Comparison of ENCODE assay signal across 28 cellular contexts in genomic region chr1:60581455-60582220, GRCh38.
"Had no signal": no experiment of that assay in that cellular context is flagged by ENCODE, and none has a peak within 500 bp of the region (broad histone marks: within the 10 kb centered on the region; RNA-seq: fewer than 3 reads in every experiment).

No MANE protein-coding gene starts in this region.

- ATAC-seq: activated T-cell treated with anti-CD3 and anti-CD28 coated beads, Interleukin-2, amount 50 U/mL, for 72 hours; effector memory CD8-positive, alpha-beta T cell; foreskin keratinocyte; natural killer cell treated with Interleukin-12 subunit alpha and Interleukin-12 subunit beta and Interleukin-15 and Interleukin-18, amount 100 ng/mL, for 72 hours; right cardiac atrium; T-cell; upper lobe of right lung had no signal

- DNase-seq: activated CD4-positive, alpha-beta memory T cell treated with anti-CD3 and anti-CD28 coated beads, Interleukin-2, amount 10 ng/mL, durations not matched to agents 7 days and 5 days; activated CD4-positive, alpha-beta T cell treated with anti-CD3 and anti-CD28 coated beads, Interleukin-2, amount 10 ng/mL, durations not matched to agents 24 days and 14 days; activated effector memory CD4-positive, alpha-beta T cell treated with Interleukin-2 at 50 U/mL for 16 hours; activated naive CD4-positive, alpha-beta T cell treated with anti-CD3 and anti-CD28 coated beads for 36 hours; activated T-cell treated with anti-CD3 and anti-CD28 coated beads, Interleukin-2, amount 50 U/mL, for 72 hours; anterior cingulate cortex; caudate nucleus; dorsolateral prefrontal cortex; effector memory CD8-positive, alpha-beta T cell; foreskin keratinocyte; left ventricle myocardium inferior; midbrain; ovary; right cardiac atrium; stimulated activated CD4-positive, alpha-beta T cell treated with anti-CD3 and anti-CD28 coated beads, Interleukin-12 subunit alpha, Interleukin-12 subunit beta, amount 100 ng/mL, for 4 hours; stimulated activated CD4-positive, alpha-beta T cell treated with anti-CD3 and anti-CD28 coated beads, Interleukin-4, amount 100 ng/mL, for 4 hours; substantia nigra; T-cell; upper lobe of right lung had no signal

- H3K27me3 Mint-ChIP-seq: activated CD4-positive, alpha-beta memory T cell treated with anti-CD3 and anti-CD28 coated beads, Interleukin-2, amount 10 ng/mL, durations not matched to agents 7 days and 5 days; activated CD4-positive, alpha-beta T cell treated with anti-CD3 and anti-CD28 coated beads, Interleukin-2, amount 10 ng/mL, durations not matched to agents 24 days and 14 days; brain; effector memory CD8-positive, alpha-beta T cell; natural killer cell treated with Interleukin-12 subunit alpha and Interleukin-12 subunit beta and Interleukin-15 and Interleukin-18, amount 100 ng/mL, for 72 hours; stimulated activated naive CD8-positive, alpha-beta T cell treated with anti-CD3 and anti-CD28 coated beads, Interleukin-15, Interleukin-2, amounts not matched to agents 100 ng/mL and 50 ng/mL, for 24 hours; T-cell had no signal

- H3K4me1 Mint-ChIP-seq: activated CD4-positive, alpha-beta memory T cell treated with anti-CD3 and anti-CD28 coated beads, Interleukin-2, amount 10 ng/mL, durations not matched to agents 7 days and 5 days; activated CD4-positive, alpha-beta T cell treated with anti-CD3 and anti-CD28 coated beads, Interleukin-2, amount 10 ng/mL, durations not matched to agents 24 days and 14 days; T-cell had no signal

- H3K36me3 ChIP-seq: left ventricle myocardium inferior, neutrophil, ovary, prostate gland, thyroid gland, upper lobe of right lung had no signal

- H3K27ac Mint-ChIP-seq: activated CD4-positive, alpha-beta memory T cell treated with anti-CD3 and anti-CD28 coated beads, Interleukin-2, amount 10 ng/mL, durations not matched to agents 7 days and 5 days; activated CD4-positive, alpha-beta T cell treated with anti-CD3 and anti-CD28 coated beads, Interleukin-2, amount 10 ng/mL, durations not matched to agents 24 days and 14 days; activated naive CD4-positive, alpha-beta T cell treated with anti-CD3 and anti-CD28 coated beads for 36 hours; activated T-cell treated with anti-CD3 and anti-CD28 coated beads, Interleukin-2, amount 50 U/mL, for 72 hours; brain; effector memory CD8-positive, alpha-beta T cell; natural killer cell treated with Interleukin-12 subunit alpha and Interleukin-12 subunit beta and Interleukin-15 and Interleukin-18, amount 100 ng/mL, for 72 hours; stimulated activated naive CD8-positive, alpha-beta T cell treated with anti-CD3 and anti-CD28 coated beads, Interleukin-15, Interleukin-2, amounts not matched to agents 100 ng/mL and 50 ng/mL, for 24 hours; T-cell; T-helper 2 cell treated with Interferon-gamma antibody and Interleukin-4, amounts not matched to agents 5 μg/mL and 100 μg/mL, for 36 hours had no signal

- H3K4me1 ChIP-seq: foreskin keratinocyte, left ventricle myocardium inferior, prostate gland, thyroid gland, upper lobe of right lung had no signal

- H3K27me3 ChIP-seq: dorsolateral prefrontal cortex, foreskin keratinocyte, neutrophil, ovary, thyroid gland, upper lobe of right lung had no signal

- H3K4me3 Mint-ChIP-seq: activated CD4-positive, alpha-beta memory T cell treated with anti-CD3 and anti-CD28 coated beads, Interleukin-2, amount 10 ng/mL, durations not matched to agents 7 days and 5 days; activated CD4-positive, alpha-beta T cell treated with anti-CD3 and anti-CD28 coated beads, Interleukin-2, amount 10 ng/mL, durations not matched to agents 24 days and 14 days; activated naive CD4-positive, alpha-beta T cell treated with anti-CD3 and anti-CD28 coated beads for 36 hours; activated T-cell treated with anti-CD3 and anti-CD28 coated beads, Interleukin-2, amount 50 U/mL, for 72 hours; brain; effector memory CD8-positive, alpha-beta T cell; natural killer cell treated with Interleukin-12 subunit alpha and Interleukin-12 subunit beta and Interleukin-15 and Interleukin-18, amount 100 ng/mL, for 72 hours; stimulated activated naive CD8-positive, alpha-beta T cell treated with anti-CD3 and anti-CD28 coated beads, Interleukin-15, Interleukin-2, amounts not matched to agents 100 ng/mL and 50 ng/mL, for 24 hours; T-cell; T-helper 2 cell treated with Interferon-gamma antibody and Interleukin-4, amounts not matched to agents 5 μg/mL and 100 μg/mL, for 36 hours had no signal

- H3K4me3 ChIP-seq: dorsolateral prefrontal cortex, left ventricle myocardium inferior, ovary, prostate gland, SK-N-MC, thyroid gland, upper lobe of right lung had no signal

- H3K9me3 ChIP-seq: neutrophil, ovary, prostate gland, thyroid gland had no signal

- H3K36me3 Mint-ChIP-seq: T-cell had no signal

- H3K27ac ChIP-seq: dorsolateral prefrontal cortex, epithelial cell of prostate, foreskin keratinocyte, left ventricle myocardium inferior, neutrophil, ovary, SK-N-MC, thyroid gland, upper lobe of right lung had no signal
